ENCODE assay signal across 21 cellular contexts in the genomic region with DNA sequence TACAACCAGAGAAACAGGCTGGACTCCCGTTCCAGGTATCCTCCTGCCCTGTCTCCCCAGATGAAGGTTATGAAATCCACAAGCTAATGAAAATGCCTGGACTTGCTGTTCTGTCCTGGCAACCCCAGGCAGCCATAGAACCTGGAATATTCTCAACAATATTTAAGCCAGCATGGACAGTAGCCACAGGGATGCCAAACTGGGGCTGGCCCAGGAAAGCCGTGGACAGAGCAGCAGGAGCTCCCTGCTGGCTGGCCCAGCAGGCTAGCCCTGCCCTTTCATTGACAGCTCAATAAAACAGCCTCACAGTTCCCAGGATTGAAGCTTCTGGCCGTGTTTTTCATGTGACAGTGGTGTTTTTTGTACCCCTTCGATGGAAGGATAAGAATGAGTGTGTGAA.
"Had no signal": no experiment of that assay in that cellular context is flagged by ENCODE, and none has a peak within 500 bp of the region (broad histone marks: within the 10 kb centered on the region; RNA-seq: fewer than 3 reads in every experiment).

No MANE protein-coding gene starts in this region.

- H3K79me2 ChIP-seq: hepatocyte had no signal

- H2AFZ ChIP-seq: hepatocyte had no signal

- H3K4me1 ChIP-seq: thyroid gland had no signal

- H3K4me3 ChIP-seq: hepatocyte, lung, thyroid gland had no signal

- H3K9me3 ChIP-seq: thyroid gland had no signal

- ATAC-seq: effector memory CD8-positive, alpha-beta T cell; left colon had no signal

- H3K4me3 Mint-ChIP-seq: activated B cell treated with CpG ODN at 0.5 μM for 24 hours; activated CD4-positive, alpha-beta memory T cell treated with anti-CD3 and anti-CD28 coated beads for 36 hours; activated naive CD8-positive, alpha-beta T cell; brain; central memory CD8-positive, alpha-beta T cell; effector memory CD8-positive, alpha-beta T cell; nephron had no signal

- DNase-seq: activated B cell treated with CpG ODN at 0.5 μM for 24 hours; activated CD4-positive, alpha-beta memory T cell treated with anti-CD3 and anti-CD28 coated beads for 36 hours; activated CD4-positive, alpha-beta T cell treated with anti-CD3 and anti-CD28 coated beads for 4 hours; activated T-cell treated with anti-CD3 and anti-CD28 coated beads for 4 hours; amniotic stem cell; dermis blood vessel endothelial cell; effector memory CD8-positive, alpha-beta T cell; foreskin fibroblast; left colon; midbrain; stimulated activated CD4-positive, alpha-beta T cell treated with anti-CD3 and anti-CD28 coated beads, Interleukin-12 subunit alpha, Interleukin-12 subunit beta, amount 100 ng/mL, for 4 hours; stimulated activated CD4-positive, alpha-beta T cell treated with anti-CD3 and anti-CD28 coated beads, Interleukin-1b, Interleukin-23, amount 100 ng/mL, for 48 hours; stimulated activated CD8-positive, alpha-beta memory T cell treated with anti-CD3 and anti-CD28 coated beads, Interleukin-4, amount 100 ng/mL, for 48 hours; stimulated activated naive CD4-positive, alpha-beta T cell; thyroid gland had no signal

- H3K27me3 ChIP-seq: hepatocyte, thyroid gland had no signal

- H3K4me1 Mint-ChIP-seq: activated B cell treated with CpG ODN at 0.5 μM for 24 hours; central memory CD8-positive, alpha-beta T cell had no signal

- H3K27ac Mint-ChIP-seq: activated B cell treated with CpG ODN at 0.5 μM for 24 hours; activated CD4-positive, alpha-beta memory T cell treated with anti-CD3 and anti-CD28 coated beads for 36 hours; activated naive CD8-positive, alpha-beta T cell; effector memory CD8-positive, alpha-beta T cell; nephron had no signal

- H3K36me3 Mint-ChIP-seq: activated CD4-positive, alpha-beta memory T cell treated with anti-CD3 and anti-CD28 coated beads for 36 hours; activated naive CD8-positive, alpha-beta T cell; brain had no signal

- H3K27ac ChIP-seq: hepatocyte, thyroid gland had no signal

- H3K9me3 Mint-ChIP-seq: activated B cell treated with CpG ODN at 0.5 μM for 24 hours; activated CD4-positive, alpha-beta memory T cell treated with anti-CD3 and anti-CD28 coated beads for 36 hours; nephron had no signal

- H3K4me2 ChIP-seq: hepatocyte had no signal

- H3K36me3 ChIP-seq: thyroid gland had no signal

- H3K27me3 Mint-ChIP-seq: activated B cell treated with CpG ODN at 0.5 μM for 24 hours; activated CD4-positive, alpha-beta memory T cell treated with anti-CD3 and anti-CD28 coated beads for 36 hours; activated naive CD8-positive, alpha-beta T cell; brain had no signal
